In genomic region chr3:190696777-190697501, GRCh38 we compare ENCODE assay signal across 8 cellular contexts.
A peak's percentile ranks its signal among the peaks of the same experiment; 100 is the strongest.
DNase-seq lines count a peak whose midpoint lies in the region; ATAC-seq, FAIRE-seq and TF ChIP-seq lines count a peak whose summit lies in the region.

No MANE protein-coding gene starts in this region.

- CTCF ChIA-PET in GM12878 (lab: Yijun Ruan, JAX) = interaction anchor here (0.6 to 6.8 kb wide), 18 partner anchors 8 to 1790 kb away, joined by 3 to 66 read pairs (median 3); no protein-coding TSS in a partner anchor

- H3K4me2 ChIP-seq in KMS-11 (no peak overlapping the region), GM12878 (ENCODE audit: control insufficient read depth, insufficient read depth) (no peak overlapping the region)

- TF ChIP-seq POLR2A in GM12878 (IDR thresholded peaks at IDR 0.05; ENCODE audit: low read depth, low read length) = no peak

- no peaks in the 10 kb centered on the region for H3K9me3 ChIP-seq in GM12878 (replicated peaks; ENCODE audit: control insufficient read depth, insufficient read depth, low read length)
- H3K9me3 ChIP-seq in lung (ENCODE audit: control insufficient read depth in 2 of 2, insufficient read depth in 1 of 2, low read length in 1 of 2) = no peaks in the 10 kb centered on the region

- H3K4me1 ChIP-seq in KMS-11 (ENCODE audit: low read depth, poor library complexity, severe bottlenecking) (peaks cover 7% of the 10 kb centered on the region), GM12878 (ENCODE audit: control insufficient read depth, insufficient read depth, low read length) (no peaks in the 10 kb centered on the region), lung (ENCODE audit: control insufficient read depth in 2 of 2, insufficient read depth in 2 of 2, low read length in 2 of 2) (no peaks in the 10 kb centered on the region)

- H3K79me2 ChIP-seq in KMS-11 (ENCODE audit: insufficient read depth, low read depth) = no peaks in the 10 kb centered on the region
- H3K79me2 ChIP-seq in GM12878 (ENCODE audit: control insufficient read depth, insufficient read depth, low read length) = no peaks in the 10 kb centered on the region

- H3K9ac ChIP-seq in KMS-11 (no peak overlapping the region), GM12878 (ENCODE audit: control insufficient read depth, insufficient read depth, low read length) (no peak overlapping the region)

- POLR2A ChIA-PET in GM12878 (lab: Charles Lee) = interaction anchor here (0.7 kb wide), 1 partner anchor 42 kb away, joined by 5 read pairs; no protein-coding TSS in a partner anchor

- TF ChIP-seq RAD21 in GM12878 (IDR thresholded peaks at IDR 0.05; ENCODE audit: insufficient read depth, low read depth, low read length) = peak; percentile 42

- H3K36me3 ChIP-seq in KMS-11 (ENCODE audit: insufficient read depth) (no peaks in the 10 kb centered on the region), GM12878 (ENCODE audit: control insufficient read depth in 2 of 2, insufficient read depth in 2 of 2, low read length in 1 of 2) (no peaks in the 10 kb centered on the region), lung (ENCODE audit: control insufficient read depth in 2 of 2, insufficient read depth in 2 of 2, low read length in 2 of 2) (no peaks in the 10 kb centered on the region)

- peak; percentile 69 for TF ChIP-seq CTCF in D721Med (IDR thresholded peaks at IDR 0.05; ENCODE audit: insufficient read depth, missing control alignments)
- peak; percentile 77 for TF ChIP-seq CTCF in KMS-11 (conservative IDR thresholded peaks at IDR 0.05; ENCODE audit: low read depth, low read length)
- peak; percentile 16 to 41 (median 39); a peak in 5 of 6 replicates for TF ChIP-seq CTCF in GM12878 (IDR thresholded peaks at IDR 0.05 in 2 of 3, conservative IDR thresholded peaks at IDR 0.05 in 1 of 3; ENCODE audit: control insufficient read depth in 2 of 3, extremely low read depth in 1 of 3, insufficient read depth in 1 of 3, low read depth in 3 of 3, low read length in 3 of 3)
- peak; percentile 2 for TF ChIP-seq CTCF in lung (IDR thresholded peaks at IDR 0.05; ENCODE audit: control extremely low read depth, extremely low read depth)

- FAIRE-seq in D721Med (lab: Jason Lieb, UNC) (no peak), GM12878 (lab: Jason Lieb, UNC) (no peak)

- RAD21 ChIA-PET in GM12878 (lab: Charles Lee; ENCODE audit: unreplicated experiment) = interaction anchor here (0.9 to 1.7 kb wide), 5 partner anchors 313 to 746 kb away, joined by 3 to 14 read pairs (median 3); no protein-coding TSS in a partner anchor

- H4K20me1 ChIP-seq in KMS-11 (ENCODE audit: insufficient read depth) = no peaks in the 10 kb centered on the region
- no peaks in the 10 kb centered on the region for H4K20me1 ChIP-seq in GM12878 (ENCODE audit: control insufficient read depth, insufficient read depth)

- SMC1A ChIA-PET in GM12878 (lab: Charles Lee; ENCODE audit: uncharacterized antibody, unreplicated experiment) = interaction anchor here (0.6 to 5.6 kb wide), 7 partner anchors 313 to 1503 kb away, joined by 3 to 44 read pairs (median 3); no protein-coding TSS in a partner anchor

- H3K4me3 ChIP-seq in KMS-11 (IDR thresholded peaks at IDR 0.05; ENCODE audit: insufficient read depth, low read depth, low read length) = no peak overlapping the region
- H3K4me3 ChIP-seq in GM12878 = no peak overlapping the region
- H3K4me3 ChIP-seq in lung = no peak overlapping the region

- H3K27me3 ChIP-seq in KMS-11 (ENCODE audit: insufficient read depth, low read depth) (no peaks in the 10 kb centered on the region), GM12878 (replicated peaks in 1 of 2; ENCODE audit: control insufficient read depth in 2 of 2, insufficient read depth in 2 of 2, low read length in 1 of 2) (no peaks in the 10 kb centered on the region), lung (ENCODE audit: control insufficient read depth, insufficient read depth) (no peaks in the 10 kb centered on the region)

- H3K27ac ChIP-seq in KMS-11 = no peak overlapping the region
- H3K27ac ChIP-seq in GM12878 (ENCODE audit: control insufficient read depth, insufficient read depth) = no peak overlapping the region
- peak overlapping the region in 1 of 2 donors; percentile 74 for H3K27ac ChIP-seq in lung (ENCODE audit: low read depth in 1 of 2, low read length in 1 of 2)

- ATAC-seq in GM12878 (0 out of 3 replicates have a peak, but pooled peaks have one; percentile 32), lung (ENCODE audit: insufficient read depth, low FRiP score) (no peak), GM21515 (IDR thresholded peaks at IDR 0.05; ENCODE audit: unreplicated experiment) (no peak), HG03442 (IDR thresholded peaks at IDR 0.05; ENCODE audit: unreplicated experiment) (no peak)

- TF ChIP-seq EP300 in GM12878 (IDR thresholded peaks at IDR 0.05; ENCODE audit: borderline replicate concordance in 1 of 2, control insufficient read depth in 1 of 2, low read depth in 2 of 2, low read length in 2 of 2) = no peak

- DNase-seq in D721Med (ENCODE audit: insufficient read length, low spot score) = no peak
- DNase-seq in GM12878 (ENCODE audit: low read depth, low spot score) = no peak
- no peak for DNase-seq in lung (ENCODE audit: low spot score)
- DNase-seq in activated gamma-delta T cell (lab: John Stamatoyannopoulos, UW) = no peak
- DNase-seq in activated CD4-positive, alpha-beta T cell treated with anti-CD3 and anti-CD28 coated beads, Interleukin-2, amount 50 U/mL, for 1 hour = no peak

- no TSS peak for BruUV-seq in GM12878 (replicated peaks; lab: Mats Ljungman, UMichigan)

- intact Hi-C loops in GM12878 (cut with micrococcal nuclease; ENCODE audit: unreplicated experiment) = loop anchor here (2.0 to 10.0 kb wide), 2 partner anchors 472 to 736 kb away; no protein-coding TSS in a partner anchor

- no peak overlapping the region; the same call in 1 of the 2 replicates for H2AFZ ChIP-seq in KMS-11 (ENCODE audit: low read depth)
- no peak overlapping the region for H2AFZ ChIP-seq in GM12878 (ENCODE audit: control insufficient read depth, low read depth, low read length)

- in situ Hi-C loops in GM12878 (cut with MboI) = loop anchor here (5.0 kb wide), 1 partner anchor 735 kb away; no protein-coding TSS in a partner anchor

- 0% methylated on average over 7 of the region's 7 CpGs for WGBS in GM12878 (ENCODE audit: insufficient coverage, insufficient replicate concordance, low lambda C conversion rate, missing lambda C conversion rate)
- WGBS in lung, 2 donors = 41 to 51% methylated on average over 7 of the region's 7 CpGs

TF ChIP-seq in GM12878, 131 proteins besides CTCF, POLR2A, EP300 and RAD21:
- TF ChIP-seq HDGF (IDR thresholded peaks at IDR 0.05) (no peak), SMC3 (IDR thresholded peaks at IDR 0.05; ENCODE audit: borderline replicate concordance, low read length) (peak; percentile 56; the same call in 1 of the 2 replicates), POU2F2 (IDR thresholded peaks at IDR 0.05; ENCODE audit: borderline replicate concordance, low read depth, low read length) (no peak)
- TF ChIP-seq, protein P1, sequence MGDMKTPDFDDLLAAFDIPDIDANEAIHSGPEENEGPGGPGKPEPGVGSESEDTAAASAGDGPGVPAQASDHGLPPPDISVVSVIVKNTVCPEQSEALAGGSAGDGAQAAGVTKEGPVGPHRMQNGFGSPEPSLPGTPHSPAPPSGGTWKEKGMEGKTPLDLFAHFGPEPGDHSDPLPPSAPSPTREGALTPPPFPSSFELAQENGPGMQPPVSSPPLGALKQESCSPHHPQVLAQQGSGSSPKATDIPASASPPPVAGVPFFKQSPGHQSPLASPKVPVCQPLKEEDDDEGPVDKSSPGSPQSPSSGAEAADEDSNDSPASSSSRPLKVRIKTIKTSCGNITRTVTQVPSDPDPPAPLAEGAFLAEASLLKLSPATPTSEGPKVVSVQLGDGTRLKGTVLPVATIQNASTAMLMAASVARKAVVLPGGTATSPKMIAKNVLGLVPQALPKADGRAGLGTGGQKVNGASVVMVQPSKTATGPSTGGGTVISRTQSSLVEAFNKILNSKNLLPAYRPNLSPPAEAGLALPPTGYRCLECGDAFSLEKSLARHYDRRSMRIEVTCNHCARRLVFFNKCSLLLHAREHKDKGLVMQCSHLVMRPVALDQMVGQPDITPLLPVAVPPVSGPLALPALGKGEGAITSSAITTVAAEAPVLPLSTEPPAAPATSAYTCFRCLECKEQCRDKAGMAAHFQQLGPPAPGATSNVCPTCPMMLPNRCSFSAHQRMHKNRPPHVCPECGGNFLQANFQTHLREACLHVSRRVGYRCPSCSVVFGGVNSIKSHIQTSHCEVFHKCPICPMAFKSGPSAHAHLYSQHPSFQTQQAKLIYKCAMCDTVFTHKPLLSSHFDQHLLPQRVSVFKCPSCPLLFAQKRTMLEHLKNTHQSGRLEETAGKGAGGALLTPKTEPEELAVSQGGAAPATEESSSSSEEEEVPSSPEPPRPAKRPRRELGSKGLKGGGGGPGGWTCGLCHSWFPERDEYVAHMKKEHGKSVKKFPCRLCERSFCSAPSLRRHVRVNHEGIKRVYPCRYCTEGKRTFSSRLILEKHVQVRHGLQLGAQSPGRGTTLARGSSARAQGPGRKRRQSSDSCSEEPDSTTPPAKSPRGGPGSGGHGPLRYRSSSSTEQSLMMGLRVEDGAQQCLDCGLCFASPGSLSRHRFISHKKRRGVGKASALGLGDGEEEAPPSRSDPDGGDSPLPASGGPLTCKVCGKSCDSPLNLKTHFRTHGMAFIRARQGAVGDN (IDR thresholded peaks at IDR 0.05) = no peak

Comparison
In these comparisons a context has a peak if more than half of its experiments do, and no peak if none do; other contexts are left out.
1. CTCF ChIP-seq: peak in every context shown above with its lines; median percentile 77 in KMS-11; 69 in D721Med; 39 in GM12878; 2 in lung.